Comparison of ENCODE assay signal across 1 cellular context in genomic region chr18:32698148-32698547, GRCh38.
TF ChIP-seq lines count a peak whose summit lies in the region.

No MANE protein-coding gene starts in this region.

TF ChIP-seq in HepG2, 621 proteins besides CTCF, POLR2A, EP300 and RAD21 (continued from another document):
- TF ChIP-seq ZXDC (CRISPR knock-in tag; IDR thresholded peaks at IDR 0.05) (no peak), HMG20A (CRISPR knock-in tag; IDR thresholded peaks at IDR 0.05; ENCODE audit: borderline replicate concordance) (no peak), NFE2L1 (CRISPR knock-in tag; IDR thresholded peaks at IDR 0.05; ENCODE audit: borderline replicate concordance) (no peak), ZNF790 (CRISPR knock-in tag; IDR thresholded peaks at IDR 0.05; ENCODE audit: borderline replicate concordance) (no peak), ISL2 (CRISPR knock-in tag; IDR thresholded peaks at IDR 0.05) (no peak), SALL1 (CRISPR knock-in tag; IDR thresholded peaks at IDR 0.05) (peak; percentile 15; the same call in 1 of the 2 replicates)
